ENCODE assay signal across 21 cellular contexts in the genomic region with DNA sequence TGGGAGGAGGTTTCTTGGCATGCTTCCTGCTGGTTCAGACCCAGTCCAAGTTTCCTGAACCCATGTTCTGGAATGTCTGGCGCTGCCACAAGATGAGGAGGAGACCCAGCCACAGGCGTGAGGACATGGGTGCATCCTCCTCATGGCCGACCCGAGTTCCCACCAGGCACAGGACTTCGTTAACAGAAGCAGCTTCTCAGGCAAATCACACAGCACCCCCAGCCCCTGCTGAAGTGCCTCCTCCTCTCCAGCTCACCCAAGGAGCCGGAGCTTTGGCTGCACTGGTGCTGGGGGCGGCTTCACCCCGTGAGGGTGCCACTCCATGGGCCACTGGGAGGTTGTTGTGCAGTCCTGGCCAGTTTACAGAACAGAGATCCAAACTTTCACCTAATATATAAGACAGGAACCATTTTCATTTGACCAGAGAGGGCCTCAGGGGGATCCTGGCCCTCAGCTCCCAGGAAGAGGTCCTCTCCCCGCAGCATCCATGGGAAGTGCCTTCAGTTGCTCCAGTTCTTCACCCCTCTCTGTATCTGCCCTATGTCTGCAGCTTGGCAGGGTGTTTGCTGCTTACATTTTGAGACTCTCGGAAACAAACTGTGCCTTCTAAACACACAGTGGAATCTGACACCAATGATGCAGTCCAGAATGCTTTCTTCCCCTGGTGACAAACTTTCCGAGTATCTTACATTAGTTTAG. TPM values are rescaled to one million over a fixed set of nuclear protein-coding genes. Genes with fewer than 3 reads are reported as not detected.
DNase-seq lines count a peak whose midpoint lies in the region; ATAC-seq and TF ChIP-seq lines count a peak whose summit lies in the region.
"Had no signal": no experiment of that assay in that cellular context is flagged by ENCODE, and none has a peak within 500 bp of the region (broad histone marks: within the 10 kb centered on the region; RNA-seq: fewer than 3 reads in every experiment).

No MANE protein-coding gene starts in this region.

- no peak overlapping the region for H3K9ac ChIP-seq in H9 (ENCODE audit: extremely low read depth, insufficient read length, low read length)
- H3K9ac ChIP-seq: SK-N-SH had no signal

- H3K56ac ChIP-seq in H9 (ENCODE audit: insufficient read length, low read depth, low read length) = no peak overlapping the region

- no peak overlapping the region for H2AFZ ChIP-seq in H9 (ENCODE audit: low read length)

- no peak overlapping the region for H3T11ph ChIP-seq in H9 (ENCODE audit: low read length)

- H4K91ac ChIP-seq in H9 (ENCODE audit: insufficient read length, low read depth, low read length) = no peak overlapping the region

- no peaks in the 10 kb centered on the region for H3K79me1 ChIP-seq in H9 (ENCODE audit: insufficient read depth, low read depth, low read length, poor library complexity, severe bottlenecking)

- H3K4me2 ChIP-seq in H9 (ENCODE audit: insufficient read depth, insufficient read length, low read length) = no peak overlapping the region
- H3K4me2 ChIP-seq: SK-N-SH had no signal

- H2AK5ac ChIP-seq in H9 (ENCODE audit: insufficient read length, low read length) = no peak overlapping the region

- no peak overlapping the region for H3K23ac ChIP-seq in H9 (ENCODE audit: insufficient read length, low read depth, low read length)

- H3K79me2 ChIP-seq in H9 (ENCODE audit: insufficient read depth, low read length) = no peaks in the 10 kb centered on the region

- no peak overlapping the region for H4K8ac ChIP-seq in H9 (replicated peaks; ENCODE audit: insufficient read length, low read depth, low read length)

- H3K27ac ChIP-seq in right lobe of liver (no peak overlapping the region), sigmoid colon (peak overlapping the region; percentile 21 to 58 (median 42)), H9 (ENCODE audit: insufficient read length, low read depth, low read length) (no peak overlapping the region)
- H3K27ac ChIP-seq: tibial nerve had no signal

- peaks cover 29% of the 10 kb centered on the region for H3K27me3 Mint-ChIP-seq in H9 (ENCODE audit: low read depth)
- H3K27me3 Mint-ChIP-seq: activated naive CD8-positive, alpha-beta T cell had no signal

- H3K18ac ChIP-seq in H9 (ENCODE audit: insufficient read length, low read depth, low read length) = no peak overlapping the region

- no peaks in the 10 kb centered on the region for H3K9me3 Mint-ChIP-seq in H9
- H3K9me3 Mint-ChIP-seq: CD8-positive, alpha-beta memory T cell had no signal

- H3K27me3 ChIP-seq in right lobe of liver (no peaks in the 10 kb centered on the region), sigmoid colon (no peaks in the 10 kb centered on the region), H9 (ENCODE audit: insufficient read depth, low read length) (no peaks in the 10 kb centered on the region; the same call in 1 of the 2 replicates)
- H3K27me3 ChIP-seq: tibial nerve had no signal

- no peak overlapping the region; the same call in 1 of the 2 replicates for H3K14ac ChIP-seq in H9 (ENCODE audit: insufficient read depth, low read length)

- ATAC-seq in right lobe of liver = peak in 1 of 4 donors; percentile 4
- ATAC-seq in GM19351 (IDR thresholded peaks at IDR 0.05; ENCODE audit: unreplicated experiment) = no peak
- ATAC-seq in GM19463 (IDR thresholded peaks at IDR 0.05; ENCODE audit: unreplicated experiment) = no peak
- ATAC-seq: PC-3 had no signal

- H3K23me2 ChIP-seq in H9 (ENCODE audit: insufficient read length, low read depth, low read length, poor library complexity, severe bottlenecking) = no peaks in the 10 kb centered on the region

- H2BK120ac ChIP-seq in H9 (ENCODE audit: low read depth, low read length, poor library complexity, severe bottlenecking) = no peak overlapping the region

- no peaks in the 10 kb centered on the region for H3K9me3 ChIP-seq in right lobe of liver
- H3K9me3 ChIP-seq in sigmoid colon = no peaks in the 10 kb centered on the region
- no peaks in the 10 kb centered on the region for H3K9me3 ChIP-seq in H9 (ENCODE audit: control insufficient read depth, low read depth, low read length)
- H3K9me3 ChIP-seq: SK-N-SH, tibial nerve had no signal

- H4K20me1 ChIP-seq in H9 (ENCODE audit: control insufficient read depth, insufficient read depth, insufficient read length) = peaks cover 2% of the 10 kb centered on the region

- no peaks in the 10 kb centered on the region for H3K36me3 Mint-ChIP-seq in H9 (ENCODE audit: insufficient read depth in 1 of 3, low read depth in 3 of 3)
- H3K36me3 Mint-ChIP-seq: activated naive CD8-positive, alpha-beta T cell; CD8-positive, alpha-beta memory T cell had no signal

- no peak overlapping the region for H3K4ac ChIP-seq in H9 (ENCODE audit: low read depth, low read length)

- no peak overlapping the region for H3K27ac Mint-ChIP-seq in H9
- H3K27ac Mint-ChIP-seq: activated naive CD8-positive, alpha-beta T cell had no signal

- H3K4me1 ChIP-seq in right lobe of liver (peaks cover 0 to 2% (median 0%) of the 10 kb centered on the region in 4 donors), sigmoid colon (peaks cover 0 to 25% (median 14%) of the 10 kb centered on the region in 4 donors), H9 (ENCODE audit: insufficient read depth, low read length) (no peaks in the 10 kb centered on the region)

- no peak overlapping the region for H2BK20ac ChIP-seq in H9 (ENCODE audit: low read depth, low read length, poor library complexity, severe bottlenecking)

- 72% methylated on average over 5 of the region's 11 CpGs for WGBS in right lobe of liver (ENCODE audit: insufficient coverage, low coverage, low lambda C conversion rate, missing lambda C conversion rate)
- whole genome bisulfite sequencing in sigmoid colon, 2 donors = 82 to 83% methylated on average over 11 of the region's 11 CpGs
- no CpG with 5 or more reads among the region's 11 CpGs for WGBS in H9 (ENCODE audit: extremely low coverage, insufficient read length, low lambda C conversion rate)

- H3K36me3 ChIP-seq in right lobe of liver = no peaks in the 10 kb centered on the region
- H3K36me3 ChIP-seq in sigmoid colon = no peaks in the 10 kb centered on the region
- H3K36me3 ChIP-seq: tibial nerve had no signal

- H3K4me3 Mint-ChIP-seq in H9 = no peak overlapping the region
- H3K4me3 Mint-ChIP-seq: activated naive CD8-positive, alpha-beta T cell; CD8-positive, alpha-beta memory T cell had no signal

- H3K4me3 ChIP-seq in right lobe of liver (no peak overlapping the region), sigmoid colon (no peak overlapping the region)
- H3K4me3 ChIP-seq: tibial nerve had no signal

- peak; percentile 0 for DNase-seq in stimulated activated CD4-positive, alpha-beta T cell treated with anti-CD3 and anti-CD28 coated beads, Interleukin-15, amount 100 ng/mL, for 24 hours
- DNase-seq in stimulated activated CD4-positive, alpha-beta T cell treated with anti-CD3 and anti-CD28 coated beads, Interleukin-2, amount 100 ng/mL, for 48 hours = no peak
- DNase-seq in right lobe of liver = peak in 2 of 3 donors; percentile 47 to 49
- peak; percentile 61 for DNase-seq in sigmoid colon
- DNase-seq in H9 = no peak
- no peak for DNase-seq in GM13977 (ENCODE audit: low spot score)
- DNase-seq: activated CD4-positive, alpha-beta T cell treated with anti-CD3 and anti-CD28 coated beads for 48 hours; activated T-cell treated with anti-CD3 and anti-CD28 coated beads, Interleukin-2, amount 50 U/mL, for 1 hour; DND-41; erythroblast; HCEC 1CT; midbrain; NCI-H1417 treated with DMSO at 0.1 percent for 48 hours; NCI-H748 treated with DMSO at 0.1 percent for 48 hours; PC-3; SK-N-SH had no signal

- H4K5ac ChIP-seq in H9 (ENCODE audit: insufficient read length, low read depth, low read length) = no peak overlapping the region

- in situ Hi-C loops in GM13977 (cut with MboI; ENCODE audit: low pct_unique_long_range_greater_than_20kb, low sequenced_read_pairs, unreplicated experiment) = no loop called here

- no peak overlapping the region for H2BK15ac ChIP-seq in H9 (ENCODE audit: low read depth, low read length)

- H2BK5ac ChIP-seq in H9 (ENCODE audit: insufficient read length, low read length) = no peak overlapping the region

- TF ChIP-seq EP300 in sigmoid colon (IDR thresholded peaks at IDR 0.05) = no peak

- TF ChIP-seq POLR2A in right lobe of liver (IDR thresholded peaks at IDR 0.05) (no peak), sigmoid colon (IDR thresholded peaks at IDR 0.05) (no peak)

- no peak for TF ChIP-seq CTCF in right lobe of liver (IDR thresholded peaks at IDR 0.05)
- no peak for TF ChIP-seq CTCF in sigmoid colon (IDR thresholded peaks at IDR 0.05)
- TF ChIP-seq CTCF in H9 (conservative IDR thresholded peaks at IDR 0.05) = no peak
- TF ChIP-seq CTCF in GM13977 (IDR thresholded peaks at IDR 0.05; ENCODE audit: extremely low read depth, insufficient read depth, missing control alignments) = no peak

- intact Hi-C loops in right lobe of liver (cut with DNase I) (no loop called here), sigmoid colon (cut with DNase I) (no loop called here)

- peaks cover 7 to 10% of the 10 kb centered on the region in 2 experiments for H3K4me1 Mint-ChIP-seq in H9

- no peak overlapping the region for H2BK12ac ChIP-seq in H9 (ENCODE audit: insufficient read length, low read depth, low read length)

RNA-seq across cellular contexts. Expression of gene NKD2, which starts 10.2 kb away (rescaled TPM):
- 1 to 10 TPM in 4 of 6 experiments, under 1 TPM in 2; 0.93 to 2.9 (median 2.2) TPM for total RNA-seq in right lobe of liver
- total RNA-seq in sigmoid colon = 1 to 10 TPM in 3 of 4 donors, under 1 TPM in 1; 0.71 to 4.4 (median 2.0) TPM
- 1 to 10 TPM in 2 of 3 donors, under 1 TPM in 1; 0.60 to 4.0 (median 1.8) TPM for polyA plus RNA-seq in sigmoid colon
- total RNA-seq in H9 (2021) = 7.3 and 7.7 TPM in 2 replicates
- polyA plus RNA-seq: CD8-positive, alpha-beta memory T cell; SK-N-SH had no signal

Comparison
In these comparisons a context has a peak if more than half of its experiments do, and no peak if none do; other contexts are left out.
1. DNase-seq: peak in stimulated activated CD4-positive, alpha-beta T cell treated with anti-CD3 and anti-CD28 coated beads, Interleukin-15, amount 100 ng/mL, for 24 hours (single experiment), right lobe of liver (2 of 3) and sigmoid colon (single experiment); none in stimulated activated CD4-positive, alpha-beta T cell treated with anti-CD3 and anti-CD28 coated beads, Interleukin-2, amount 100 ng/mL, for 48 hours (0 of 2), H9 (single experiment) and GM13977 (single experiment).
2. H3K27ac ChIP-seq: peak in sigmoid colon (4 of 4); none in right lobe of liver (0 of 3) and H9 (single experiment).